Comparison of ENCODE assay signal across 8 cellular contexts in genomic region chr16:50741808-50742520, GRCh38. TPM values are rescaled to one million over a fixed set of nuclear protein-coding genes. Genes with fewer than 3 reads are reported as not detected.
DNase-seq lines count a peak whose midpoint lies in the region; ATAC-seq and TF ChIP-seq lines count a peak whose summit lies in the region.

TSS of gene CYLD (plus strand) at chr16:50742086. CDS start at chr16:50749699, 7,613 bp downstream.

- ATAC-seq in GM21515 (IDR thresholded peaks at IDR 0.05; ENCODE audit: unreplicated experiment): peak; percentile 92

- DNase-seq in D341Med (ENCODE audit: low spot score) (peak; percentile 98), HuH-7 (ENCODE audit: low spot score) (peak; percentile 91), endothelial cell (ENCODE audit: low spot score) (peak; percentile 99), mesothelial cell of epicardium (ENCODE audit: low spot score in 2 of 2, unreplicated experiment in 2 of 2) (peak; percentile 99)
- DNase-seq in activated CD8-positive, alpha-beta memory T cell treated with anti-CD3 and anti-CD28 coated beads, Interleukin-2, amount 50 U/mL, for 48 hours: peak; percentile 99
- peak; percentile 99 to 100 for DNase-seq in stimulated activated CD8-positive, alpha-beta memory T cell treated with anti-CD3 and anti-CD28 coated beads, Interleukin-15, amount 100 ng/mL, for 48 hours (ENCODE audit: low read depth in 2 of 2)

- no peaks in the 10 kb centered on the region for H3K27me3 ChIP-seq in OCI-LY3 (ENCODE audit: low read depth, low read length)

- no peaks in the 10 kb centered on the region for H3K9me3 ChIP-seq in OCI-LY3 (ENCODE audit: insufficient read depth, low read length)

- H3K79me2 ChIP-seq in OCI-LY3 (ENCODE audit: low read length): no peaks in the 10 kb centered on the region; the same call in 1 of the 2 replicates

- peaks cover 5% of the 10 kb centered on the region for H3K36me3 Mint-ChIP-seq in endothelial cell (ENCODE audit: low read depth, unreplicated experiment)
- H3K36me3 Mint-ChIP-seq in mesothelial cell of epicardium: peaks cover 2% of the 10 kb centered on the region

- no peaks in the 10 kb centered on the region for H3K36me3 ChIP-seq in OCI-LY3 (replicated peaks; ENCODE audit: low read depth, low read length)

- TF ChIP-seq CTCF in OCI-LY3 (IDR thresholded peaks at IDR 0.05; ENCODE audit: low read depth, low read length): no peak
- no peak for TF ChIP-seq CTCF in endothelial cell (IDR thresholded peaks at IDR 0.05; ENCODE audit: unreplicated experiment)
- no peak for TF ChIP-seq CTCF in mesothelial cell of epicardium (IDR thresholded peaks at IDR 0.05; ENCODE audit: unreplicated experiment)

- H3K27me3 Mint-ChIP-seq in endothelial cell (ENCODE audit: unreplicated experiment): peaks cover 7% of the 10 kb centered on the region
- H3K27me3 Mint-ChIP-seq in mesothelial cell of epicardium (ENCODE audit: low read depth): peaks cover 26% of the 10 kb centered on the region

- H3K4me1 ChIP-seq in OCI-LY3 (ENCODE audit: low read length): peaks cover 11% of the 10 kb centered on the region

- H3K4me3 Mint-ChIP-seq in endothelial cell (ENCODE audit: unreplicated experiment): peak within 1 kb of the TSS; percentile 91
- H3K4me3 Mint-ChIP-seq in mesothelial cell of epicardium: peak within 1 kb of the TSS; percentile 76

- H3K4me1 Mint-ChIP-seq in endothelial cell (ENCODE audit: unreplicated experiment): peaks cover 18% of the 10 kb centered on the region
- H3K4me1 Mint-ChIP-seq in mesothelial cell of epicardium: peaks cover 15% of the 10 kb centered on the region

- peak within 1 kb of the TSS; percentile 79 for H3K27ac Mint-ChIP-seq in endothelial cell (ENCODE audit: unreplicated experiment)
- H3K27ac Mint-ChIP-seq in mesothelial cell of epicardium: peak within 1 kb of the TSS; percentile 90

- peak within 1 kb of the TSS; percentile 98 for H3K4me3 ChIP-seq in OCI-LY3 (ENCODE audit: low read length)

- peak within 1 kb of the TSS; percentile 96 for H3K4me2 ChIP-seq in OCI-LY3 (ENCODE audit: low read length)

- H2AFZ ChIP-seq in OCI-LY3 (ENCODE audit: low read depth, low read length): peak within 1 kb of the TSS; percentile 98

- H4K20me1 ChIP-seq in OCI-LY3 (ENCODE audit: insufficient read depth, low read length): no peaks in the 10 kb centered on the region

- H3K9ac ChIP-seq in OCI-LY3 (ENCODE audit: low read length): peak within 1 kb of the TSS; percentile 97

- H3K9me3 Mint-ChIP-seq in endothelial cell (ENCODE audit: unreplicated experiment) (no peaks in the 10 kb centered on the region), mesothelial cell of epicardium (no peaks in the 10 kb centered on the region)

- peak within 1 kb of the TSS; percentile 61 for H3K27ac ChIP-seq in OCI-LY3 (ENCODE audit: low read length)

RNA-seq across cellular contexts. Expression of gene CYLD, which starts in this region (rescaled TPM):
- total RNA-seq in endothelial cell (ENCODE audit: unreplicated experiment) (30.7 TPM), mesothelial cell of epicardium (19.2 to 20.6 TPM (median 20.4 TPM) in 3 replicates)

Comparison
In these comparisons a context has a peak if more than half of its experiments do, and no peak if none do; other contexts are left out.
1. Peak in every context shown above with its lines: DNase-seq, ATAC-seq, H3K4me3 ChIP-seq and H3K27ac ChIP-seq.